Comparison of ENCODE assay signal across 16 cellular contexts in genomic region chr1:51063121-51063520, GRCh38. TPM values are rescaled to one million over a fixed set of nuclear protein-coding genes. Genes with fewer than 3 reads are reported as not detected.
DNase-seq lines count a peak whose midpoint lies in the region; ATAC-seq and TF ChIP-seq lines count a peak whose summit lies in the region.
"Had no signal": no experiment of that assay in that cellular context is flagged by ENCODE, and none has a peak within 500 bp of the region (broad histone marks: within the 10 kb centered on the region; RNA-seq: fewer than 3 reads in every experiment).

No MANE protein-coding gene starts in this region.

- H3K27me3 Mint-ChIP-seq in activated CD4-positive, alpha-beta T cell treated with anti-CD3 and anti-CD28 coated beads, Interleukin-2, amount 10 ng/mL, durations not matched to agents 24 days and 14 days = peaks cover 9% of the 10 kb centered on the region
- peaks cover 4% of the 10 kb centered on the region for H3K27me3 Mint-ChIP-seq in activated CD4-positive, alpha-beta T cell treated with anti-CD3 and anti-CD28 coated beads for 36 hours

- H3K4me3 Mint-ChIP-seq in activated CD4-positive, alpha-beta T cell treated with anti-CD3 and anti-CD28 coated beads, Interleukin-2, amount 10 ng/mL, durations not matched to agents 24 days and 14 days = no peak overlapping the region
- H3K4me3 Mint-ChIP-seq in activated CD4-positive, alpha-beta T cell treated with anti-CD3 and anti-CD28 coated beads for 36 hours = no peak overlapping the region
- H3K4me3 Mint-ChIP-seq: T-helper 17 cell had no signal

- no peaks in the 10 kb centered on the region for H3K9me3 Mint-ChIP-seq in activated CD4-positive, alpha-beta T cell treated with anti-CD3 and anti-CD28 coated beads, Interleukin-2, amount 10 ng/mL, durations not matched to agents 24 days and 14 days
- no peaks in the 10 kb centered on the region for H3K9me3 Mint-ChIP-seq in activated CD4-positive, alpha-beta T cell treated with anti-CD3 and anti-CD28 coated beads for 36 hours (ENCODE audit: low read depth)

- peak; percentile 21 for DNase-seq in activated CD4-positive, alpha-beta T cell treated with anti-CD3 and anti-CD28 coated beads, Interleukin-2, amount 10 ng/mL, durations not matched to agents 24 days and 14 days
- DNase-seq in activated CD4-positive, alpha-beta T cell treated with anti-CD3 and anti-CD28 coated beads for 36 hours = no peak
- DNase-seq in T1000 (lab: John Stamatoyannopoulos, UW) (peak; percentile 38), fibroblast of villous mesenchyme (ENCODE audit: low read depth) (peak; percentile 71), stromal cell of bone marrow (ENCODE audit: low read depth) (peak; percentile 42), DMS79 (lab: John Stamatoyannopoulos, UW) (no peak), T-helper 2 cell (no peak)
- DNase-seq in stimulated activated naive CD4-positive, alpha-beta T cell treated with Interleukin-2 at 50 U/mL for 16 hours (lab: John Stamatoyannopoulos, UW) = no peak
- DNase-seq: 8988T, aorta, esophagus squamous epithelium, NCI-H1105 treated with DMSO at 0.1 percent for 48 hours, NCI-H774, T-helper 17 cell had no signal

- no peaks in the 10 kb centered on the region for H3K36me3 Mint-ChIP-seq in activated CD4-positive, alpha-beta T cell treated with anti-CD3 and anti-CD28 coated beads, Interleukin-2, amount 10 ng/mL, durations not matched to agents 24 days and 14 days (ENCODE audit: low read depth)
- H3K36me3 Mint-ChIP-seq in activated CD4-positive, alpha-beta T cell treated with anti-CD3 and anti-CD28 coated beads for 36 hours (ENCODE audit: low read depth) = no peaks in the 10 kb centered on the region

- CTCF ChIA-PET in activated CD4-positive, alpha-beta T cell treated with anti-CD3 and anti-CD28 coated beads for 36 hours (lab: Charles Lee) = interaction anchor here (0.5 to 1.4 kb wide), 4 partner anchors 24 to 163 kb away, joined by 3 read pairs; no protein-coding TSS in a partner anchor

- no peak overlapping the region for H3K27ac Mint-ChIP-seq in activated CD4-positive, alpha-beta T cell treated with anti-CD3 and anti-CD28 coated beads, Interleukin-2, amount 10 ng/mL, durations not matched to agents 24 days and 14 days
- H3K27ac Mint-ChIP-seq in activated CD4-positive, alpha-beta T cell treated with anti-CD3 and anti-CD28 coated beads for 36 hours = no peak overlapping the region
- H3K27ac Mint-ChIP-seq: T-helper 17 cell had no signal

- no peaks in the 10 kb centered on the region for H3K4me1 Mint-ChIP-seq in activated CD4-positive, alpha-beta T cell treated with anti-CD3 and anti-CD28 coated beads, Interleukin-2, amount 10 ng/mL, durations not matched to agents 24 days and 14 days
- no peaks in the 10 kb centered on the region for H3K4me1 Mint-ChIP-seq in activated CD4-positive, alpha-beta T cell treated with anti-CD3 and anti-CD28 coated beads for 36 hours
- H3K4me1 Mint-ChIP-seq: T-helper 17 cell had no signal

- intact Hi-C loops in activated CD4-positive, alpha-beta T cell treated with anti-CD3 and anti-CD28 coated beads, Interleukin-2, amount 10 ng/mL, durations not matched to agents 24 days and 14 days (cut with micrococcal nuclease) = no loop called here
- intact Hi-C loops in activated CD4-positive, alpha-beta T cell treated with anti-CD3 and anti-CD28 coated beads for 36 hours (cut with DNase I, micrococcal nuclease) = no loop called here

- no peak overlapping the region for H3K4me3 ChIP-seq in fibroblast of villous mesenchyme (ENCODE audit: low read depth, low read length)
- H3K4me3 ChIP-seq: esophagus squamous epithelium had no signal

- no peak for TF ChIP-seq CTCF in fibroblast of villous mesenchyme (IDR thresholded peaks at IDR 0.05; ENCODE audit: insufficient read depth, low read depth, low read length)

- no peak for ATAC-seq in activated CD4-positive, alpha-beta T cell treated with anti-CD3 and anti-CD28 coated beads for 36 hours
- ATAC-seq: T-helper 17 cell had no signal

- POLR2A ChIA-PET in activated CD4-positive, alpha-beta T cell treated with anti-CD3 and anti-CD28 coated beads for 36 hours (lab: Charles Lee) = no interaction called here

RNA-seq across cellular contexts. Expression of gene C1orf185, which starts 38.9 kb away (rescaled TPM):
- not detected in 2 replicates for total RNA-seq in activated CD4-positive, alpha-beta T cell treated with anti-CD3 and anti-CD28 coated beads, Interleukin-2, amount 10 ng/mL, durations not matched to agents 24 days and 14 days
- not detected for total RNA-seq in activated CD4-positive, alpha-beta T cell treated with anti-CD3 and anti-CD28 coated beads for 36 hours
- under 0.01 TPM in 1 of 2 replicates, not detected in the other for total RNA-seq in fibroblast of villous mesenchyme
- total RNA-seq: aorta, esophagus squamous epithelium, lung microvascular endothelial cell, T-helper 17 cell, ureter had no signal

Comparison
In these comparisons a context has a peak if more than half of its experiments do, and no peak if none do; other contexts are left out.
1. DNase-seq: peak in activated CD4-positive, alpha-beta T cell treated with anti-CD3 and anti-CD28 coated beads, Interleukin-2, amount 10 ng/mL, durations not matched to agents 24 days and 14 days (single experiment), T1000 (single experiment), fibroblast of villous mesenchyme (single experiment) and stromal cell of bone marrow (single experiment); none in activated CD4-positive, alpha-beta T cell treated with anti-CD3 and anti-CD28 coated beads for 36 hours (single experiment), DMS79 (single experiment), stimulated activated naive CD4-positive, alpha-beta T cell treated with Interleukin-2 at 50 U/mL for 16 hours (single experiment) and T-helper 2 cell (0 of 5).